Comparison of ENCODE assay signal across 9 cellular contexts in genomic region chr1:152109231-152109997, GRCh38. TPM values are rescaled to one million over a fixed set of nuclear protein-coding genes. Genes with fewer than 3 reads are reported as not detected.
A peak's percentile ranks its signal among the peaks of the same experiment; 100 is the strongest.
DNase-seq lines count a peak whose midpoint lies in the region; ATAC-seq and TF ChIP-seq lines count a peak whose summit lies in the region.
"Had no signal": no experiment of that assay in that cellular context is flagged by ENCODE, and none has a peak within 500 bp of the region (broad histone marks: within the 10 kb centered on the region; RNA-seq: fewer than 3 reads in every experiment).

No MANE protein-coding gene starts in this region.

- no peak overlapping the region for H4K5ac ChIP-seq in H9 (ENCODE audit: insufficient read length, low read depth, low read length)

- peaks cover 33% of the 10 kb centered on the region for H3K9me3 ChIP-seq in AG04450 (ENCODE audit: control insufficient read depth, insufficient read depth, low read length)
- H3K9me3 ChIP-seq in H9 (ENCODE audit: control insufficient read depth, low read depth, low read length): no peaks in the 10 kb centered on the region
- no peaks in the 10 kb centered on the region for H3K9me3 ChIP-seq in mucosa of descending colon
- no peaks in the 10 kb centered on the region for H3K9me3 ChIP-seq in CD4-positive, alpha-beta T cell (ENCODE audit: control insufficient read depth, low read length)
- H3K9me3 ChIP-seq in Karpas-422 (ENCODE audit: low read length): no peaks in the 10 kb centered on the region

- ATAC-seq in mucosa of descending colon: no peak
- no peak for ATAC-seq in CD4-positive, alpha-beta T cell (ENCODE audit: poor library complexity)

- no peak overlapping the region for H2BK120ac ChIP-seq in H9 (ENCODE audit: low read depth, low read length, poor library complexity, severe bottlenecking)

- H3K4me2 ChIP-seq in H9 (ENCODE audit: insufficient read depth, insufficient read length, low read length): no peak overlapping the region
- no peak overlapping the region for H3K4me2 ChIP-seq in Karpas-422 (ENCODE audit: low read depth, low read length, poor library complexity, severe bottlenecking)

- peak overlapping the region; percentile 53 for H3K4me3 ChIP-seq in AG04450 (ENCODE audit: low read depth, low read length)
- peak overlapping the region; percentile 50 to 54 for H3K4me3 ChIP-seq in cardiac fibroblast (replicated peaks in 1 of 2; ENCODE audit: low read depth in 2 of 2, low read length in 2 of 2)
- no peak overlapping the region for H3K4me3 ChIP-seq in mucosa of descending colon
- H3K4me3 ChIP-seq in Karpas-422 (ENCODE audit: low read length): no peak overlapping the region

- DNase-seq in AG04450 (ENCODE audit: low read depth, low spot score) (no peak), H9 (peak; percentile 49), cardiac fibroblast (ENCODE audit: low read depth in 2 of 2) (peak in 1 of 2 donors; percentile 25), mucosa of descending colon (peak in 2 of 3 donors; percentile 1 to 26), COR-L47 (lab: John Stamatoyannopoulos, UW) (no peak), NCI-H748 treated with DMSO at 0.1 percent for 48 hours (lab: John Stamatoyannopoulos, UW) (no peak), Karpas-422 (no peak)
- no peak for DNase-seq in CD4-positive, alpha-beta T cell

- H3K23ac ChIP-seq in H9 (ENCODE audit: insufficient read length, low read depth, low read length): no peak overlapping the region

- no peak overlapping the region for H3K4ac ChIP-seq in H9 (ENCODE audit: low read depth, low read length)

- WGBS in H9 (ENCODE audit: extremely low coverage, insufficient read length, low lambda C conversion rate): no CpG with 5 or more reads among the region's 31 CpGs

- H3K36me3 Mint-ChIP-seq in H9 (ENCODE audit: insufficient read depth in 1 of 3, low read depth in 3 of 3): peaks cover 0 to 12% (median 3%) of the 10 kb centered on the region in 3 experiments; a peak in 4 of 7 replicates
- no peaks in the 10 kb centered on the region for H3K36me3 Mint-ChIP-seq in CD4-positive, alpha-beta T cell (ENCODE audit: low read depth)

- H3K56ac ChIP-seq in H9 (ENCODE audit: insufficient read length, low read depth, low read length): no peak overlapping the region

- H4K20me1 ChIP-seq in H9 (ENCODE audit: control insufficient read depth, insufficient read depth, insufficient read length) (no peaks in the 10 kb centered on the region), Karpas-422 (ENCODE audit: insufficient read depth, low read depth, low read length) (no peaks in the 10 kb centered on the region)

- no peak overlapping the region for H3T11ph ChIP-seq in H9 (ENCODE audit: low read length)

- H3K79me2 ChIP-seq in H9 (ENCODE audit: insufficient read depth, low read length): no peaks in the 10 kb centered on the region
- H3K79me2 ChIP-seq in Karpas-422 (ENCODE audit: low read length): no peaks in the 10 kb centered on the region

- H3K27me3 Mint-ChIP-seq in H9 (ENCODE audit: low read depth): peaks cover 4% of the 10 kb centered on the region
- H3K27me3 Mint-ChIP-seq in CD4-positive, alpha-beta T cell: peaks cover 20% of the 10 kb centered on the region

- no peak overlapping the region for H3K4me3 Mint-ChIP-seq in H9
- no peak overlapping the region for H3K4me3 Mint-ChIP-seq in CD4-positive, alpha-beta T cell

- no peak overlapping the region for H3K18ac ChIP-seq in H9 (ENCODE audit: insufficient read length, low read depth, low read length)

- peaks cover 10 to 18% of the 10 kb centered on the region in 2 experiments for H3K9me3 Mint-ChIP-seq in H9
- H3K9me3 Mint-ChIP-seq in CD4-positive, alpha-beta T cell: no peaks in the 10 kb centered on the region

- no peaks in the 10 kb centered on the region for H3K4me1 ChIP-seq in H9 (ENCODE audit: insufficient read depth, low read length)
- H3K4me1 ChIP-seq in mucosa of descending colon (ENCODE audit: low read depth): peaks cover 50% of the 10 kb centered on the region
- peaks cover 20% of the 10 kb centered on the region for H3K4me1 ChIP-seq in Karpas-422 (ENCODE audit: low read length)

- no peak overlapping the region for H4K8ac ChIP-seq in H9 (replicated peaks; ENCODE audit: insufficient read length, low read depth, low read length)

- H2BK20ac ChIP-seq in H9 (ENCODE audit: low read depth, low read length, poor library complexity, severe bottlenecking): no peak overlapping the region

- H2BK5ac ChIP-seq in H9 (ENCODE audit: insufficient read length, low read length): no peak overlapping the region

- no peak overlapping the region for H2AK5ac ChIP-seq in H9 (ENCODE audit: insufficient read length, low read length)

- intact Hi-C loops in mucosa of descending colon (cut with DNase I, micrococcal nuclease): no loop called here
- intact Hi-C loops in CD4-positive, alpha-beta T cell (cut with DNase I, micrococcal nuclease): no loop called here

- no peak overlapping the region for H4K91ac ChIP-seq in H9 (ENCODE audit: insufficient read length, low read depth, low read length)

- TF ChIP-seq CTCF in AG04450 (IDR thresholded peaks at IDR 0.05; ENCODE audit: low read depth, low read length): no peak
- no peak for TF ChIP-seq CTCF in H9 (conservative IDR thresholded peaks at IDR 0.05)
- TF ChIP-seq CTCF in cardiac fibroblast (IDR thresholded peaks at IDR 0.05; ENCODE audit: low read depth, low read length): no peak
- no peak for TF ChIP-seq CTCF in mucosa of descending colon (IDR thresholded peaks at IDR 0.05)
- no peak for TF ChIP-seq CTCF in CD4-positive, alpha-beta T cell (IDR thresholded peaks at IDR 0.05)

- H3K36me3 ChIP-seq in mucosa of descending colon (ENCODE audit: low read depth) (no peaks in the 10 kb centered on the region), Karpas-422 (ENCODE audit: insufficient read depth, low read length) (no peaks in the 10 kb centered on the region)
- H3K36me3 ChIP-seq: left lung had no signal

- no peak overlapping the region for H3K27ac Mint-ChIP-seq in H9
- H3K27ac Mint-ChIP-seq in CD4-positive, alpha-beta T cell: no peak overlapping the region

- no peak overlapping the region for H3K14ac ChIP-seq in H9 (ENCODE audit: insufficient read depth, low read length)

- H3K27me3 ChIP-seq in AG04450 (ENCODE audit: control insufficient read depth, insufficient read depth, low read length) (peaks cover 79% of the 10 kb centered on the region), H9 (ENCODE audit: insufficient read depth, low read length) (peaks cover 68% of the 10 kb centered on the region), Karpas-422 (ENCODE audit: low read length) (no peaks in the 10 kb centered on the region)
- H3K27me3 ChIP-seq in CD4-positive, alpha-beta T cell (ENCODE audit: control insufficient read depth, insufficient read depth, low read length): peaks cover 83% of the 10 kb centered on the region

- CTCF ChIA-PET in AG04450 (lab: Charles Lee): interaction anchor here (1.4 to 1.7 kb wide), 2 partner anchors 32 to 56 kb away, joined by 4 to 6 read pairs; no protein-coding TSS in a partner anchor
- CTCF ChIA-PET in CD4-positive, alpha-beta T cell (lab: Charles Lee): no interaction called here

- POLR2A ChIA-PET in AG04450 (lab: Yijun Ruan, JAX): no interaction called here
- POLR2A ChIA-PET in CD4-positive, alpha-beta T cell (lab: Charles Lee): interaction anchor here (0.7 kb wide), 1 partner anchor 105 kb away, joined by 3 read pairs; no protein-coding TSS in a partner anchor

- H2AFZ ChIP-seq in H9 (ENCODE audit: low read length): no peak overlapping the region
- H2AFZ ChIP-seq in Karpas-422 (ENCODE audit: low read length): no peak overlapping the region

- H3K27ac ChIP-seq in AG04450 (ENCODE audit: low read depth, low read length) (no peak overlapping the region), H9 (ENCODE audit: insufficient read length, low read depth, low read length) (no peak overlapping the region), Karpas-422 (ENCODE audit: low read length) (no peak overlapping the region)
- H3K27ac ChIP-seq in CD4-positive, alpha-beta T cell (ENCODE audit: low read depth, low read length): no peak overlapping the region
- H3K27ac ChIP-seq: left lung had no signal

- H3K9ac ChIP-seq in H9 (ENCODE audit: extremely low read depth, insufficient read length, low read length): no peak overlapping the region
- H3K9ac ChIP-seq in Karpas-422 (ENCODE audit: low read length): no peak overlapping the region

- H3K23me2 ChIP-seq in H9 (ENCODE audit: insufficient read length, low read depth, low read length, poor library complexity, severe bottlenecking): peaks cover 3% of the 10 kb centered on the region

- H3K9me2 ChIP-seq in Karpas-422 (replicated peaks; ENCODE audit: insufficient read depth, low read length): no peaks in the 10 kb centered on the region

- no peak overlapping the region for H2BK15ac ChIP-seq in H9 (ENCODE audit: low read depth, low read length)

- no peak overlapping the region for H2BK12ac ChIP-seq in H9 (ENCODE audit: insufficient read length, low read depth, low read length)

- H3K4me1 Mint-ChIP-seq in H9: no peaks in the 10 kb centered on the region
- no peaks in the 10 kb centered on the region for H3K4me1 Mint-ChIP-seq in CD4-positive, alpha-beta T cell (ENCODE audit: low read depth)

- no peaks in the 10 kb centered on the region for H3K79me1 ChIP-seq in H9 (ENCODE audit: insufficient read depth, low read depth, low read length, poor library complexity, severe bottlenecking)

RNA-seq across cellular contexts. Expression of gene TCHH, which starts 5.8 kb away (rescaled TPM):
- polyA plus RNA-seq in AG04450 (2011; rRNA removed): not detected in 2 replicates
- polyA minus RNA-seq in AG04450 (2011; rRNA and poly(A)+ RNA removed): not detected in 2 replicates
- total RNA-seq in H9 (2021) (not detected in 2 replicates), mucosa of descending colon (under 1 TPM in 2 of 3 donors, not detected in 1; 0.05 to 0.09 TPM)
- not detected for total RNA-seq in CD4-positive, alpha-beta T cell
- not detected in 2 replicates for total RNA-seq in Karpas-422 (2014; rRNA removed; shearing (Covaris generic); ENCODE audit: low replicate concordance)

RNA-seq across cellular contexts. Expression of gene TCHHL1, which starts 20.6 kb away (rescaled TPM):
- not detected in 2 replicates for polyA plus RNA-seq in AG04450 (2011; rRNA removed)
- polyA minus RNA-seq in AG04450 (2011; rRNA and poly(A)+ RNA removed): not detected in 2 replicates
- not detected in 2 replicates for total RNA-seq in H9 (2021)
- not detected for total RNA-seq in mucosa of descending colon
- not detected for total RNA-seq in CD4-positive, alpha-beta T cell
- not detected in 2 replicates for total RNA-seq in Karpas-422 (2014; rRNA removed; shearing (Covaris generic); ENCODE audit: low replicate concordance)
- total RNA-seq: left lung had no signal

RNA-seq across cellular contexts. Expression of gene RPTN, which starts 49.6 kb away (rescaled TPM):
- not detected in 2 replicates for polyA plus RNA-seq in AG04450 (2011; rRNA removed)
- polyA minus RNA-seq in AG04450 (2011; rRNA and poly(A)+ RNA removed): not detected in 2 replicates
- total RNA-seq in H9 (2021) (not detected in 2 replicates), mucosa of descending colon (not detected)
- total RNA-seq in CD4-positive, alpha-beta T cell: not detected
- not detected in 2 replicates for total RNA-seq in Karpas-422 (2014; rRNA removed; shearing (Covaris generic); ENCODE audit: low replicate concordance)
- total RNA-seq: left lung had no signal

Comparison
In these comparisons a context has a peak if more than half of its experiments do, and no peak if none do; other contexts are left out.
1. DNase-seq: peak in H9 (single experiment) and mucosa of descending colon (2 of 3); none in AG04450 (single experiment), COR-L47 (single experiment), CD4-positive, alpha-beta T cell (0 of 10), NCI-H748 treated with DMSO at 0.1 percent for 48 hours (single experiment) and Karpas-422 (single experiment).
2. H3K4me3 ChIP-seq: peak in AG04450 (single experiment) and cardiac fibroblast (2 of 2); none in mucosa of descending colon (single experiment) and Karpas-422 (single experiment).